Comparison of ENCODE assay signal across 2 cellular contexts in genomic region chr12:79689477-79690155, GRCh38.
TF ChIP-seq lines count a peak whose summit lies in the region.

No MANE protein-coding gene starts in this region.

TF ChIP-seq in SK-N-SH, 30 proteins besides CTCF, POLR2A, EP300 and RAD21 (continued from another document):
- no peak for TF ChIP-seq PBX3 (IDR thresholded peaks at IDR 0.05)
- TF ChIP-seq ELF1 (IDR thresholded peaks at IDR 0.05), result no peak
- no peak for TF ChIP-seq TCF12 (IDR thresholded peaks at IDR 0.05)
- no peak for TF ChIP-seq CHD2 (IDR thresholded peaks at IDR 0.05; ENCODE audit: low read length, partially characterized antibody)
- TF ChIP-seq FOXM1 (IDR thresholded peaks at IDR 0.05; ENCODE audit: low read depth), result no peak
- no peak for TF ChIP-seq YY1 (IDR thresholded peaks at IDR 0.05; ENCODE audit: low read depth)
- no peak for TF ChIP-seq FOSL2 (IDR thresholded peaks at IDR 0.05; ENCODE audit: borderline replicate concordance, low read depth)
- TF ChIP-seq JUND (IDR thresholded peaks at IDR 0.05), result no peak
- no peak for TF ChIP-seq NRF1 (IDR thresholded peaks at IDR 0.05; ENCODE audit: low read depth, low read length)
- TF ChIP-seq RFX5 (IDR thresholded peaks at IDR 0.05; ENCODE audit: low read length), result no peak
- TF ChIP-seq RXRA (IDR thresholded peaks at IDR 0.05; ENCODE audit: borderline replicate concordance, low read depth), result no peak
- no peak for TF ChIP-seq MEF2A (IDR thresholded peaks at IDR 0.05; ENCODE audit: borderline replicate concordance, low read depth)
- no peak for TF ChIP-seq GATA2 (CRISPR knock-in tag; IDR thresholded peaks at IDR 0.05)
- no peak for TF ChIP-seq FOXJ3 (CRISPR knock-in tag; IDR thresholded peaks at IDR 0.05)
- TF ChIP-seq USF2 (IDR thresholded peaks at IDR 0.05; ENCODE audit: borderline replicate concordance, low read depth, low read length), result no peak

TF ChIP-seq in SK-N-SH treated with all-trans-retinoic acid at 6 μM for 48 hours, 23 proteins besides CTCF, POLR2A, EP300 and RAD21 (continued from another document):
- TF ChIP-seq POU6F1 (CRISPR knock-in tag; IDR thresholded peaks at IDR 0.05; ENCODE audit: borderline replicate concordance, low read depth), result no peak
- TF ChIP-seq TSHZ2 (CRISPR knock-in tag; IDR thresholded peaks at IDR 0.05), result no peak
- TF ChIP-seq SNAI2 (CRISPR knock-in tag; IDR thresholded peaks at IDR 0.05), result no peak
